Comparison of ENCODE assay signal across 10 cellular contexts in the genomic region with DNA sequence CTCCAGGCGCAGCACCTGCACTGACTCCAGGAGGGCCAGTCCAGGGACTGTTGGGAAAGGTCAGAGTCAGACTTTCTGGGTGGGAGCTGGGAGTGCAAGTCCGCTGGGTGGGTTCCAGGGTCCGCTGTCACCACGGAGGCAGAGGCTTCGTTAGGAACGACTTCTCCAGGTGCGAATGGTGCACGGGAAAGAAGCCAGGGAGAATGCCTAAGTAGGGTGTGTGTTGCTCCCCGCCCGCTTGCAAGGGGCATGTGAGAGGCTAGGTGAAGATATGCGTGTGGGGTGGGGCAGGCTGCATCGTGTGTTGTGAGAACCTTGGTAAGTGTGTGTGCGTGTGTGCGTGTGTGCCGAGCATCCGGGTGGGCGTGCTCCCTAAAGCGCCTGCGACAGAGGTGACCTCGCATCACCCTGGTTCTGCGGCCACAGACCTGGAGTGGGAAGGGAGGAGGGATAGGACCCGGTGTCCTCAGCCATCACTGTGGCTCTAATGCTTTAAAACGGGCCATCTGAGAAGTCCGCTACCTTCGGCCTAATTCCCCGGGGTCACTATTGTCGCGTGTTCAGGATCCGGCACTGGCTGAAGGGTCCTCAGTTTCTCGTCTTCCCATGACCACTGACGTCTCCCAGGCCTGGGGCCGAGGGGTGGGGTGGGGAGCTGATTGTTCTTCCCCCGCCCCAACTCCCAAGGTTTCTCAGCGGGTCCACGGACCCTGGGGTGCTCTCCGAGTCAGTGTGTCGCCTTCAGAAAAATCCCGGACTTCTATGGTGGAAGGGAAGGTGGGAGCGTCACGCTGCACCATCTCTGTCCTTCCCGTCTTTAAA. TPM values are rescaled to one million over a fixed set of nuclear protein-coding genes. Genes with fewer than 3 reads are reported as not detected.
A peak's percentile ranks its signal among the peaks of the same experiment; 100 is the strongest.
DNase-seq lines count a peak whose midpoint lies in the region; ATAC-seq and TF ChIP-seq lines count a peak whose summit lies in the region.
"Had no signal": no experiment of that assay in that cellular context is flagged by ENCODE, and none has a peak within 500 bp of the region (broad histone marks: within the 10 kb centered on the region; RNA-seq: fewer than 3 reads in every experiment).

No MANE protein-coding gene starts in this region.

- H3K27me3 ChIP-seq in WERI-Rb-1 (ENCODE audit: insufficient read depth, low read depth, severe bottlenecking) = peaks cover 89% of the 10 kb centered on the region
- H3K27me3 ChIP-seq in hepatocyte = peaks cover 97% of the 10 kb centered on the region

- H3K36me3 Mint-ChIP-seq in activated naive CD4-positive, alpha-beta T cell treated with anti-CD3 and anti-CD28 coated beads for 36 hours (ENCODE audit: low read depth) = no peaks in the 10 kb centered on the region

- H3K9me2 ChIP-seq in hepatocyte (replicated peaks; ENCODE audit: insufficient read depth) = no peaks in the 10 kb centered on the region

- intact Hi-C loops in activated naive CD4-positive, alpha-beta T cell treated with anti-CD3 and anti-CD28 coated beads for 36 hours (cut with micrococcal nuclease) = loop anchor here (2.0 kb wide), 1 partner anchor 76 kb away; no protein-coding TSS in a partner anchor

- H3K4me3 Mint-ChIP-seq in activated naive CD4-positive, alpha-beta T cell treated with anti-CD3 and anti-CD28 coated beads for 36 hours = peak overlapping the region; percentile 61
- peak overlapping the region; percentile 69 to 78 for H3K4me3 Mint-ChIP-seq in stimulated activated naive CD8-positive, alpha-beta T cell treated with anti-CD3 and anti-CD28 coated beads, Interleukin-15, amount 100 ng/mL, for 72 hours

- no peaks in the 10 kb centered on the region for H3K9me3 Mint-ChIP-seq in activated naive CD4-positive, alpha-beta T cell treated with anti-CD3 and anti-CD28 coated beads for 36 hours
- H3K9me3 Mint-ChIP-seq in stimulated activated naive CD8-positive, alpha-beta T cell treated with anti-CD3 and anti-CD28 coated beads, Interleukin-15, amount 100 ng/mL, for 72 hours = no peaks in the 10 kb centered on the region

- H3K79me2 ChIP-seq in hepatocyte = no peaks in the 10 kb centered on the region

- H2AFZ ChIP-seq in hepatocyte = no peak overlapping the region

- peak overlapping the region; percentile 86 for H3K4me2 ChIP-seq in hepatocyte

- no peaks in the 10 kb centered on the region for H4K20me1 ChIP-seq in hepatocyte (ENCODE audit: insufficient read depth, poor library complexity, severe bottlenecking)

- H3K4me3 ChIP-seq in WERI-Rb-1 (ENCODE audit: low read depth, low read length) = peak overlapping the region; percentile 35
- H3K4me3 ChIP-seq in hepatocyte = no peak overlapping the region

- peaks cover 45% of the 10 kb centered on the region for H3K4me1 Mint-ChIP-seq in activated naive CD4-positive, alpha-beta T cell treated with anti-CD3 and anti-CD28 coated beads for 36 hours (ENCODE audit: low read depth)
- peaks cover 62% of the 10 kb centered on the region for H3K4me1 Mint-ChIP-seq in stimulated activated naive CD8-positive, alpha-beta T cell treated with anti-CD3 and anti-CD28 coated beads, Interleukin-15, amount 100 ng/mL, for 72 hours

- peaks cover 84% of the 10 kb centered on the region for H3K27me3 Mint-ChIP-seq in activated naive CD4-positive, alpha-beta T cell treated with anti-CD3 and anti-CD28 coated beads for 36 hours (ENCODE audit: low read depth)
- H3K27me3 Mint-ChIP-seq in stimulated activated naive CD8-positive, alpha-beta T cell treated with anti-CD3 and anti-CD28 coated beads, Interleukin-15, amount 100 ng/mL, for 72 hours = peaks cover 100% of the 10 kb centered on the region

- H3K4me1 ChIP-seq in hepatocyte (ENCODE audit: insufficient read depth) = peaks cover 9% of the 10 kb centered on the region

- 13% methylated on average over 41 of the region's 41 CpGs for WGBS in hepatocyte (ENCODE audit: low lambda C conversion rate, missing lambda C conversion rate)

- H3K9me3 ChIP-seq in WERI-Rb-1 (ENCODE audit: severe bottlenecking) (peaks cover 3% of the 10 kb centered on the region), hepatocyte (ENCODE audit: low read depth) (no peaks in the 10 kb centered on the region)

- no peak for TF ChIP-seq CTCF in WERI-Rb-1 (IDR thresholded peaks at IDR 0.05; ENCODE audit: low read depth, low read length)
- no peak for TF ChIP-seq CTCF in hepatocyte (IDR thresholded peaks at IDR 0.05; ENCODE audit: poor library complexity)

- CTCF ChIA-PET in activated naive CD4-positive, alpha-beta T cell treated with anti-CD3 and anti-CD28 coated beads for 36 hours (lab: Charles Lee) = interaction anchor here (0.5 to 2.6 kb wide), 9 partner anchors 11 to 335 kb away, joined by 3 to 16 read pairs (median 5); a partner anchor contains a TSS

- H3K27ac ChIP-seq in WERI-Rb-1 (no peak overlapping the region), hepatocyte (no peak overlapping the region)
- H3K27ac ChIP-seq: epithelial cell of prostate had no signal

- no peak for ATAC-seq in stimulated activated naive CD8-positive, alpha-beta T cell treated with anti-CD3 and anti-CD28 coated beads, Interleukin-15, amount 100 ng/mL, for 72 hours
- no peak for ATAC-seq in HG02798 (IDR thresholded peaks at IDR 0.05; ENCODE audit: poor library complexity, unreplicated experiment)

- H3K36me3 ChIP-seq in WERI-Rb-1 (no peaks in the 10 kb centered on the region), hepatocyte (replicated peaks; ENCODE audit: insufficient read depth, low read depth) (no peaks in the 10 kb centered on the region)

- H3K27ac Mint-ChIP-seq in activated naive CD4-positive, alpha-beta T cell treated with anti-CD3 and anti-CD28 coated beads for 36 hours = no peak overlapping the region
- no peak overlapping the region for H3K27ac Mint-ChIP-seq in stimulated activated naive CD8-positive, alpha-beta T cell treated with anti-CD3 and anti-CD28 coated beads, Interleukin-15, amount 100 ng/mL, for 72 hours

- DNase-seq in activated naive CD4-positive, alpha-beta T cell treated with anti-CD3 and anti-CD28 coated beads for 36 hours = no peak
- no peak for DNase-seq in activated naive CD4-positive, alpha-beta T cell (lab: John Stamatoyannopoulos, UW)
- DNase-seq in WERI-Rb-1 = peak; percentile 7
- no peak for DNase-seq in hepatocyte (ENCODE audit: low spot score)
- peak; percentile 14 to 17 for DNase-seq in stimulated activated naive CD8-positive, alpha-beta T cell treated with anti-CD3 and anti-CD28 coated beads, Interleukin-15, amount 100 ng/mL, for 72 hours
- DNase-seq in COLO829 (ENCODE audit: low spot score) = no peak
- no peak for DNase-seq in activated effector memory CD4-positive, alpha-beta T cell treated with Interleukin-2 at 50 U/mL for 16 hours

RNA-seq across cellular contexts. Expression of a gene that starts 6.1 kb away (rescaled TPM):
- total RNA-seq in activated naive CD4-positive, alpha-beta T cell treated with anti-CD3 and anti-CD28 coated beads for 36 hours = not detected
- total RNA-seq in hepatocyte = not detected in 2 replicates
- polyA plus RNA-seq in hepatocyte = not detected in 2 replicates
- total RNA-seq: activated CD8-positive, alpha-beta memory T cell treated with anti-CD3 and anti-CD28 coated beads for 36 hours had no signal

RNA-seq across cellular contexts. Expression of a gene that starts 17.9 kb away (rescaled TPM):
- 1 to 10 TPM; 8.3 to 9.4 TPM for total RNA-seq in activated naive CD4-positive, alpha-beta T cell treated with anti-CD3 and anti-CD28 coated beads for 36 hours
- 5.4 and 8.5 TPM in 2 replicates for total RNA-seq in hepatocyte
- 8.1 and 10.1 TPM in 2 replicates for polyA plus RNA-seq in hepatocyte

Comparison
In these comparisons a context has a peak if more than half of its experiments do, and no peak if none do; other contexts are left out.
1. DNase-seq: peak in WERI-Rb-1 (single experiment) and stimulated activated naive CD8-positive, alpha-beta T cell treated with anti-CD3 and anti-CD28 coated beads, Interleukin-15, amount 100 ng/mL, for 72 hours (2 of 2); none in activated naive CD4-positive, alpha-beta T cell treated with anti-CD3 and anti-CD28 coated beads for 36 hours (single experiment), activated naive CD4-positive, alpha-beta T cell (0 of 4), hepatocyte (single experiment), COLO829 (single experiment) and activated effector memory CD4-positive, alpha-beta T cell treated with Interleukin-2 at 50 U/mL for 16 hours (single experiment).